In genomic region chr11:107973641-107974040, GRCh38 we compare ENCODE assay signal across 7 cellular contexts. TPM values are rescaled to one million over a fixed set of nuclear protein-coding genes. Genes with fewer than 3 reads are reported as not detected.
"Had no signal": no experiment of that assay in that cellular context is flagged by ENCODE, and none has a peak within 500 bp of the region (broad histone marks: within the 10 kb centered on the region; RNA-seq: fewer than 3 reads in every experiment).

No MANE protein-coding gene starts in this region.

- ATAC-seq: GM23338, HepG2 had no signal

- H3K4me2 ChIP-seq: GM23338 had no signal

- DNase-seq: H9, HCEC 1CT had no signal

- H2AFZ ChIP-seq: GM23338 had no signal

- H3K4me3 ChIP-seq: GM23338 had no signal

- FAIRE-seq: H1, H54, HepG2 had no signal

RNA-seq across cellular contexts. Expression of gene RAB39A, which starts 45.4 kb away (rescaled TPM):
- total RNA-seq: HepG2, HT-29 had no signal
- polyA plus RNA-seq: HepG2 had no signal
